ENCODE assay signal across 16 cellular contexts in the genomic region with DNA sequence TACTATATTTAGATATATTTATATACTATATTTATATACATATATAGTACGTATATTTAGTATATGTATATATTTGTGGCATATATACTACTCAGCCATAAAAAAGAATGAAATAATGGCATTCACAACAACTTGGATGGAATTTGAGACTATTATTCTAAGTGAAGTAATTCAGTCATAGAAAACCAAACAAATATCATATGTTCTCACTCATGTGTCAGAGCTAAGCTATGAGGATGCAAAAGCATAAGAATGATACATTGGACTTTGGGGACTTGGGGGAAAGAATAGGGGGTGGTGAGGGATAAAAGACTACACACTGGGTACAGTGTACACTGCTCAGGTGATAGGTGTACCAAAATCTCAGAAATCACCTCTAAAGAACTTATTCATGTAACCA. TPM values are rescaled to one million over a fixed set of nuclear protein-coding genes. Genes with fewer than 3 reads are reported as not detected.
DNase-seq lines count a peak whose midpoint lies in the region; ATAC-seq, FAIRE-seq and TF ChIP-seq lines count a peak whose summit lies in the region.
"Had no signal": no experiment of that assay in that cellular context is flagged by ENCODE, and none has a peak within 500 bp of the region (broad histone marks: within the 10 kb centered on the region; RNA-seq: fewer than 3 reads in every experiment).

No MANE protein-coding gene starts in this region.

- H3K4me3 ChIP-seq in bronchial epithelial cell (ENCODE audit: low read depth, low read length) = no peak overlapping the region
- H3K4me3 ChIP-seq: BLaER1 treated with 17β-estradiol and CSF1 and Interleukin-3, amounts not matched to agents 10 nM and 100 nM; HAP-1 had no signal

- H3K4me3 Mint-ChIP-seq in T-helper 2 cell treated with Interferon-gamma antibody and Interleukin-4, amounts not matched to agents 5 μg/mL and 100 μg/mL, for 36 hours = no peak overlapping the region
- H3K4me3 Mint-ChIP-seq: CD4-positive, CD25-positive, alpha-beta regulatory T cell had no signal

- H3K27ac Mint-ChIP-seq in T-helper 2 cell treated with Interferon-gamma antibody and Interleukin-4, amounts not matched to agents 5 μg/mL and 100 μg/mL, for 36 hours = no peak overlapping the region
- H3K27ac Mint-ChIP-seq: CD4-positive, CD25-positive, alpha-beta regulatory T cell had no signal

- H3K36me3 Mint-ChIP-seq in T-helper 2 cell treated with Interferon-gamma antibody and Interleukin-4, amounts not matched to agents 5 μg/mL and 100 μg/mL, for 36 hours (ENCODE audit: low read depth) = no peaks in the 10 kb centered on the region
- H3K36me3 Mint-ChIP-seq: CD4-positive, CD25-positive, alpha-beta regulatory T cell had no signal

- H3K4me1 Mint-ChIP-seq in T-helper 2 cell treated with Interferon-gamma antibody and Interleukin-4, amounts not matched to agents 5 μg/mL and 100 μg/mL, for 36 hours (ENCODE audit: low read depth) = no peaks in the 10 kb centered on the region
- H3K4me1 Mint-ChIP-seq: CD4-positive, CD25-positive, alpha-beta regulatory T cell had no signal

- no peak for ATAC-seq in HG03432 (IDR thresholded peaks at IDR 0.05; ENCODE audit: unreplicated experiment)

- H3K27me3 ChIP-seq in bronchial epithelial cell (ENCODE audit: control insufficient read depth, insufficient read depth, low read length) = no peaks in the 10 kb centered on the region
- H3K27me3 ChIP-seq: BLaER1 treated with 17β-estradiol and CSF1 and Interleukin-3, amounts not matched to agents 10 nM and 100 nM had no signal

- no peaks in the 10 kb centered on the region for H3K9me3 Mint-ChIP-seq in T-helper 2 cell treated with Interferon-gamma antibody and Interleukin-4, amounts not matched to agents 5 μg/mL and 100 μg/mL, for 36 hours

- TF ChIP-seq CTCF in bronchial epithelial cell (IDR thresholded peaks at IDR 0.05; ENCODE audit: insufficient read depth, low read length, severe bottlenecking) = no peak

- no peaks in the 10 kb centered on the region for H3K27me3 Mint-ChIP-seq in T-helper 2 cell treated with Interferon-gamma antibody and Interleukin-4, amounts not matched to agents 5 μg/mL and 100 μg/mL, for 36 hours (ENCODE audit: low read depth)
- H3K27me3 Mint-ChIP-seq: CD4-positive, CD25-positive, alpha-beta regulatory T cell had no signal

- FAIRE-seq in bronchial epithelial cell (lab: Jason Lieb, UNC) = no peak
- FAIRE-seq in frontal cortex (lab: Jason Lieb, UNC) = peak; percentile 64
- FAIRE-seq: GM12891, H1 had no signal

- DNase-seq in LHCN-M2 (ENCODE audit: low read depth) = peak; percentile 39
- peak; percentile 22 for DNase-seq in bronchial epithelial cell (ENCODE audit: low read depth)
- no peak for DNase-seq in frontal cortex (ENCODE audit: low spot score in 2 of 2)
- peak; percentile 17 for DNase-seq in stromal cell of bone marrow (ENCODE audit: low read depth)
- no peak for DNase-seq in T-helper 2 cell treated with Interferon-gamma antibody and Interleukin-4, amounts not matched to agents 5 μg/mL and 100 μg/mL, for 36 hours (ENCODE audit: low spot score)
- DNase-seq in activated naive CD4-positive, alpha-beta T cell treated with anti-CD3 and anti-CD28 coated beads, Interleukin-2, amount 50 U/mL, for 16 hours = no peak
- DNase-seq: ACHN; CD4-positive, CD25-positive, alpha-beta regulatory T cell had no signal

- no peaks in the 10 kb centered on the region for H3K36me3 ChIP-seq in bronchial epithelial cell (ENCODE audit: control insufficient read depth, insufficient read depth, low read length)
- H3K36me3 ChIP-seq: BLaER1 treated with 17β-estradiol and CSF1 and Interleukin-3, amounts not matched to agents 10 nM and 100 nM; HAP-1 had no signal

RNA-seq across cellular contexts. Expression of a gene that starts 53.9 kb away (rescaled TPM):
- total RNA-seq in LHCN-M2 (2014; rRNA removed) (not detected in 2 replicates), bronchial epithelial cell (not detected in 2 replicates), frontal cortex (not detected)
- not detected for polyA plus RNA-seq in LHCN-M2 (2012)
- total RNA-seq: A172; CD4-positive, CD25-positive, alpha-beta regulatory T cell; Daoy; G401; H1 had no signal
- polyA plus RNA-seq: CD4-positive, CD25-positive, alpha-beta regulatory T cell; H1 had no signal

Comparison
In these comparisons a context has a peak if more than half of its experiments do, and no peak if none do; other contexts are left out.
1. DNase-seq: peak in LHCN-M2 (single experiment), bronchial epithelial cell (single experiment) and stromal cell of bone marrow (single experiment); none in frontal cortex (0 of 2), T-helper 2 cell treated with Interferon-gamma antibody and Interleukin-4, amounts not matched to agents 5 μg/mL and 100 μg/mL, for 36 hours (single experiment) and activated naive CD4-positive, alpha-beta T cell treated with anti-CD3 and anti-CD28 coated beads, Interleukin-2, amount 50 U/mL, for 16 hours (single experiment).